In the genomic region with DNA sequence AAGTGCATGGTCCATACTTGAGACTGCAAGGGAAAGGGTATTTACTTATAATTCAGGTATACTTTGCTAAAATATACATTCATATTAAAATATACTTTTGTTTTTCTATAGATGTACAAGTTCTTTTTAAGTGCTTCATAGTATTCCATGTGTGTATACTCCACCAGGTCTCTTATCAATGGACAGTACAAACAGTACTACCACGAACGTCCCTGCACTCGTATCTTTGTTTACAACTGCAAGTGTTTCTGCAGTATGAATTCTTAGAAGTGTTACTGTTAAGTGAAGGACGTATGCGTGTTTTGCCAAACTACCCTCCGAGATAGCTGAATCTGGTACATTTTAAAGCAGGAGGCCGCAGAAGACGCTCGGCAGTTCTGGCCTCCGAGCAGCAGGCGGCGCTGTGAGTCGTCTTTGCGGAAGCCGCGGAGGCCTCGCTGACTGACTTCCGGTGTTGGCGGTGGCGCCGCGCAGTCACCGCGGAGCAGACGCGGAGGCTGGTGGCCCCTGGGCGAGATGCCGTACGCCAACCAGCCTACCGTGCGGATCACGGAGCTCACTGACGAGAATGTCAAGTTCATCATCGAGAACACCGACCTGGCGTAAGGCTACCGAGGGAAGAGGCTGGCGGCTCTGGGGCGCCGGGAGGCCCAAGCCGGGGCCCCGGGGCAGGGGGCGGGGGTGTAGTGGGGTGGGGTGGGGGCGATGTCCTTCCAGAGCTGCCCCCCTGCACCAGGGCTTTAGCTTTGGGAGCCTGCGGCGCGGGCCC, we compare ENCODE assay signal across 8 cellular contexts. TPM values are rescaled to one million over a fixed set of nuclear protein-coding genes. Genes with fewer than 3 reads are reported as not detected.
A peak's percentile ranks its signal among the peaks of the same experiment; 100 is the strongest.
DNase-seq lines count a peak whose midpoint lies in the region; ATAC-seq and TF ChIP-seq lines count a peak whose summit lies in the region.

A gene (plus strand): TSS at position 471 of the 769 bp plus-strand sequence. CDS start 46 bp downstream, at position 517.

- H3K9me3 Mint-ChIP-seq in CD8-positive, alpha-beta T cell = no peaks in the 10 kb centered on the region
- no peaks in the 10 kb centered on the region for H3K9me3 Mint-ChIP-seq in effector memory CD8-positive, alpha-beta T cell

- peaks cover 35% of the 10 kb centered on the region for H3K4me1 Mint-ChIP-seq in CD8-positive, alpha-beta T cell (ENCODE audit: low read depth)
- peaks cover 24 to 32% of the 10 kb centered on the region in 2 donors for H3K4me1 Mint-ChIP-seq in effector memory CD8-positive, alpha-beta T cell (ENCODE audit: low read depth in 2 of 2)

- H2BK15ac ChIP-seq in mesendoderm (replicated peaks; ENCODE audit: low read depth) = no peak within 1 kb of the TSS

- peaks cover 21% of the 10 kb centered on the region for H3K4me1 ChIP-seq in CD8-positive, alpha-beta T cell (ENCODE audit: insufficient read depth, low read length)
- H3K4me1 ChIP-seq in mesendoderm (ENCODE audit: control insufficient read depth, low read depth, low read length) = no peaks in the 10 kb centered on the region

- intact Hi-C loops in CD8-positive, alpha-beta T cell (cut with DNase I, micrococcal nuclease) = loop anchor here (1.0 to 10.0 kb wide), 6 partner anchors 15 to 522 kb away; a partner anchor contains a TSS

- H4K8ac ChIP-seq in mesendoderm (ENCODE audit: low read depth, low read length) = peak within 1 kb of the TSS; percentile 81

- ATAC-seq in CD8-positive, alpha-beta T cell = peak; percentile 97
- ATAC-seq in GM19395 (IDR thresholded peaks at IDR 0.05; ENCODE audit: unreplicated experiment) (peak; percentile 91), HG03565 (IDR thresholded peaks at IDR 0.05; ENCODE audit: unreplicated experiment) (peak; percentile 89)
- ATAC-seq in effector memory CD8-positive, alpha-beta T cell (replicated peaks) = peak; percentile 98

- H2AK5ac ChIP-seq in mesendoderm (ENCODE audit: low read length) = no peak within 1 kb of the TSS

- H3K36me3 ChIP-seq in CD8-positive, alpha-beta T cell (ENCODE audit: insufficient read depth, low read length) = peaks cover 40% of the 10 kb centered on the region
- peaks cover 4% of the 10 kb centered on the region for H3K36me3 ChIP-seq in mesendoderm (ENCODE audit: control insufficient read depth, insufficient read depth, low read length)

- no peaks in the 10 kb centered on the region for H3K9me3 ChIP-seq in CD8-positive, alpha-beta T cell (ENCODE audit: low read length)

- H3K56ac ChIP-seq in mesendoderm (ENCODE audit: low read length) = peak within 1 kb of the TSS; percentile 95

- CTCF ChIA-PET in CD8-positive, alpha-beta T cell (lab: Charles Lee) = interaction anchor here (0.6 to 2.9 kb wide), 26 partner anchors 9 to 936 kb away, joined by 3 to 16 read pairs (median 4); a partner anchor contains a TSS
- CTCF ChIA-PET in activated CD8-positive, alpha-beta memory T cell treated with anti-CD3 and anti-CD28 coated beads for 36 hours (lab: Charles Lee) = interaction anchor here (0.6 to 4.8 kb wide), 14 partner anchors 9 to 230 kb away, joined by 3 to 28 read pairs (median 4); a partner anchor contains a TSS

- H2BK120ac ChIP-seq in mesendoderm (ENCODE audit: low read depth, low read length) = no peak within 1 kb of the TSS

- H3K36me3 Mint-ChIP-seq in CD8-positive, alpha-beta T cell = peaks cover 77% of the 10 kb centered on the region
- H3K36me3 Mint-ChIP-seq in effector memory CD8-positive, alpha-beta T cell (ENCODE audit: insufficient read depth) = peaks cover 35% of the 10 kb centered on the region

- H3K79me2 ChIP-seq in mesendoderm (ENCODE audit: control insufficient read depth, insufficient read depth, low read length) = peaks cover 15% of the 10 kb centered on the region

- H3K79me1 ChIP-seq in mesendoderm (ENCODE audit: low read length) = peaks cover 20% of the 10 kb centered on the region

- H3K23ac ChIP-seq in mesendoderm (ENCODE audit: low read length) = no peak within 1 kb of the TSS

- H3K27me3 Mint-ChIP-seq in CD8-positive, alpha-beta T cell (ENCODE audit: low read depth) = no peaks in the 10 kb centered on the region
- H3K27me3 Mint-ChIP-seq in effector memory CD8-positive, alpha-beta T cell = no peaks in the 10 kb centered on the region

- H3K18ac ChIP-seq in mesendoderm (ENCODE audit: low read length) = peak within 1 kb of the TSS; percentile 70

- H2BK5ac ChIP-seq in mesendoderm (ENCODE audit: low read length) = no peak within 1 kb of the TSS

- no peak within 1 kb of the TSS for H4K5ac ChIP-seq in mesendoderm (ENCODE audit: low read length)

- DNase-seq in CD8-positive, alpha-beta T cell = peak; percentile 90 to 98 (median 91)
- DNase-seq in NK-92 treated with Interleukin-12 subunit alpha and Interleukin-12 subunit beta, amount 100 ng/mL, for 24 hours (lab: John Stamatoyannopoulos, UW) = peak; percentile 65
- peak; percentile 93 to 94 (median 93) for DNase-seq in effector memory CD8-positive, alpha-beta T cell
- peak; percentile 89 for DNase-seq in mesendoderm
- DNase-seq in stimulated activated CD8-positive, alpha-beta memory T cell treated with anti-CD3 and anti-CD28 coated beads, Interleukin-15, amount 100 ng/mL, for 1 hour (ENCODE audit: low read depth) = peak; percentile 91

- no CpG with 5 or more reads among the region's 47 CpGs for WGBS in mesendoderm (ENCODE audit: extremely low coverage, insufficient coverage, low lambda C conversion rate)

- peak within 1 kb of the TSS; percentile 49 for H3K4me2 ChIP-seq in mesendoderm (ENCODE audit: low read length)

- POLR2A ChIA-PET in CD8-positive, alpha-beta T cell (lab: Charles Lee) = interaction anchor here (0.6 to 5.2 kb wide), 21 partner anchors 8 to 536 kb away, joined by 3 to 48 read pairs (median 5); a partner anchor contains a TSS
- POLR2A ChIA-PET in activated CD8-positive, alpha-beta memory T cell treated with anti-CD3 and anti-CD28 coated beads for 36 hours (lab: Charles Lee) = interaction anchor here (0.7 to 3.0 kb wide), 4 partner anchors 11 to 531 kb away, joined by 3 to 13 read pairs (median 4); a partner anchor contains a TSS

- peak within 1 kb of the TSS; percentile 83 for H3K4me3 ChIP-seq in CD8-positive, alpha-beta T cell (ENCODE audit: low read depth, low read length)
- H3K4me3 ChIP-seq in mesendoderm (ENCODE audit: low read length) = peak within 1 kb of the TSS; percentile 89

- H3K27me3 ChIP-seq in CD8-positive, alpha-beta T cell (ENCODE audit: insufficient read depth, low read length) = no peaks in the 10 kb centered on the region
- no peaks in the 10 kb centered on the region for H3K27me3 ChIP-seq in mesendoderm (ENCODE audit: insufficient read depth, low read length, poor library complexity)

- peak within 1 kb of the TSS; percentile 98 for H3K27ac Mint-ChIP-seq in CD8-positive, alpha-beta T cell
- H3K27ac Mint-ChIP-seq in effector memory CD8-positive, alpha-beta T cell = peak within 1 kb of the TSS; percentile 95 to 99

- peak within 1 kb of the TSS; percentile 64 for H3K4ac ChIP-seq in mesendoderm (ENCODE audit: low read depth, low read length)

- TF ChIP-seq CTCF in CD8-positive, alpha-beta T cell (IDR thresholded peaks at IDR 0.05) = peak; percentile 95

- H3K9ac ChIP-seq in mesendoderm (ENCODE audit: low read length) = peak within 1 kb of the TSS; percentile 84

- H3K4me3 Mint-ChIP-seq in CD8-positive, alpha-beta T cell = peak within 1 kb of the TSS; percentile 99
- peak within 1 kb of the TSS; percentile 87 to 100 for H3K4me3 Mint-ChIP-seq in effector memory CD8-positive, alpha-beta T cell

- H3K27ac ChIP-seq in CD8-positive, alpha-beta T cell (ENCODE audit: low read depth, low read length) = peak within 1 kb of the TSS; percentile 49
- no peak within 1 kb of the TSS for H3K27ac ChIP-seq in mesendoderm (ENCODE audit: low read depth, low read length)

RNA-seq across cellular contexts. Expression of the gene that starts here (rescaled TPM):
- total RNA-seq in CD8-positive, alpha-beta T cell = 100 to 1,000 TPM; 101 to 112 TPM
- 10 to 100 TPM; 81.8 to 85.5 TPM for total RNA-seq in activated CD8-positive, alpha-beta memory T cell treated with anti-CD3 and anti-CD28 coated beads for 36 hours
- polyA plus RNA-seq in mesendoderm (2013, experiment 1 of 2) = 60.5 TPM
- 59.0 TPM for polyA plus RNA-seq in mesendoderm (2013, experiment 2 of 2)
